ENCODE assay signal across 22 cellular contexts in genomic region chr4:149465941-149466340, GRCh38.
DNase-seq lines count a peak whose midpoint lies in the region; TF ChIP-seq lines count a peak whose summit lies in the region.
"Had no signal": no experiment of that assay in that cellular context is flagged by ENCODE, and none has a peak within 500 bp of the region (broad histone marks: within the 10 kb centered on the region; RNA-seq: fewer than 3 reads in every experiment).

No MANE protein-coding gene starts in this region.

- no peak overlapping the region for H3K4me2 ChIP-seq in fibroblast of lung (ENCODE audit: extremely low read depth, insufficient read depth, low read length)
- H3K4me2 ChIP-seq: GM23338, PC-9 had no signal

- H3K4me1 ChIP-seq in fibroblast of lung (ENCODE audit: control insufficient read depth, extremely low read depth, insufficient read depth, low read length), result no peaks in the 10 kb centered on the region
- H3K4me1 ChIP-seq: gastroesophageal sphincter, psoas muscle had no signal

- TF ChIP-seq CTCF in fibroblast of lung (conservative IDR thresholded peaks at IDR 0.05 in 1 of 2, IDR thresholded peaks at IDR 0.05 in 1 of 2; ENCODE audit: low read depth in 1 of 2, low read length in 2 of 2), result no peak

- H3K79me2 ChIP-seq in fibroblast of lung (ENCODE audit: control insufficient read depth, insufficient read depth, low read length), result no peaks in the 10 kb centered on the region

- no peak overlapping the region for H3K27ac ChIP-seq in fibroblast of lung (ENCODE audit: insufficient read depth, low read length)
- H3K27ac ChIP-seq: gastroesophageal sphincter, PC-9, psoas muscle, thoracic aorta had no signal

- H3K4me3 ChIP-seq in fibroblast of lung (replicated peaks in 1 of 4; ENCODE audit: control extremely low read depth in 1 of 4, insufficient read depth in 1 of 4, low read depth in 3 of 4, low read length in 4 of 4), result no peak overlapping the region
- H3K4me3 ChIP-seq: gastroesophageal sphincter, GM23338, PC-9, psoas muscle, thoracic aorta had no signal

- H3K9ac ChIP-seq in fibroblast of lung (ENCODE audit: insufficient read depth, low read length), result no peak overlapping the region

- no peaks in the 10 kb centered on the region for H3K27me3 ChIP-seq in fibroblast of lung (ENCODE audit: control insufficient read depth, insufficient read depth, low read length)
- H3K27me3 ChIP-seq: gastroesophageal sphincter had no signal

- DNase-seq in EL (peak; percentile 66), M059J (ENCODE audit: low read depth) (peak; percentile 41), fibroblast of lung (ENCODE audit: low read depth in 2 of 2) (peak; percentile 19 to 77), non-pigmented ciliary epithelial cell (ENCODE audit: low read depth) (peak; percentile 19), DMS153 treated with DMSO at 0.1 percent for 48 hours (lab: John Stamatoyannopoulos, UW; ENCODE audit: unreplicated experiment) (no peak), NOMO-1 (lab: John Stamatoyannopoulos, UW; ENCODE audit: unreplicated experiment in 2 of 2) (no peak), DMS 273 (lab: John Stamatoyannopoulos, UW; ENCODE audit: unreplicated experiment) (no peak)
- DNase-seq in stimulated activated CD4-positive, alpha-beta T cell treated with anti-CD3 and anti-CD28 coated beads, Interleukin-4, amount 100 ng/mL, for 4 hours, result no peak
- DNase-seq: activated B cell treated with CpG ODN at 0.5 μM for 24 hours; activated CD4-positive, alpha-beta memory T cell treated with anti-CD3 and anti-CD28 coated beads, Interleukin-2, amount 10 ng/mL, durations not matched to agents 7 days and 5 days; activated naive CD4-positive, alpha-beta T cell treated with anti-CD3 and anti-CD28 coated beads for 36 hours; anterior cingulate cortex; CD4-positive, alpha-beta memory T cell; DMS79; NCI-H1417 treated with DMSO at 0.1 percent for 48 hours; NCI-H2171; PC-9; psoas muscle; stimulated activated CD4-positive, alpha-beta T cell treated with anti-CD3 and anti-CD28 coated beads, Interleukin-12 subunit alpha, Interleukin-12 subunit beta, amount 100 ng/mL, for 4 hours had no signal

- H2AFZ ChIP-seq in fibroblast of lung (ENCODE audit: low read length), result no peak overlapping the region
- H2AFZ ChIP-seq: GM23338, PC-9 had no signal

- no peaks in the 10 kb centered on the region for H4K20me1 ChIP-seq in fibroblast of lung (ENCODE audit: control insufficient read depth, extremely low read depth, insufficient read depth, low read length)

- no peaks in the 10 kb centered on the region for H3K9me3 ChIP-seq in fibroblast of lung (ENCODE audit: control insufficient read depth, insufficient read depth, low read depth, low read length)
- H3K9me3 ChIP-seq: psoas muscle, thoracic aorta had no signal

- no peaks in the 10 kb centered on the region for H3K36me3 ChIP-seq in fibroblast of lung (ENCODE audit: control insufficient read depth, insufficient read depth, low read length)
- H3K36me3 ChIP-seq: gastroesophageal sphincter, thoracic aorta had no signal

Comparison
In these comparisons a context has a peak if more than half of its experiments do, and no peak if none do; other contexts are left out.
1. DNase-seq: peak in EL (single experiment), M059J (single experiment), fibroblast of lung (2 of 2) and non-pigmented ciliary epithelial cell (single experiment); none in DMS153 treated with DMSO at 0.1 percent for 48 hours (single experiment), NOMO-1 (0 of 2), stimulated activated CD4-positive, alpha-beta T cell treated with anti-CD3 and anti-CD28 coated beads, Interleukin-4, amount 100 ng/mL, for 4 hours (0 of 2) and DMS 273 (single experiment).